In the genomic region with DNA sequence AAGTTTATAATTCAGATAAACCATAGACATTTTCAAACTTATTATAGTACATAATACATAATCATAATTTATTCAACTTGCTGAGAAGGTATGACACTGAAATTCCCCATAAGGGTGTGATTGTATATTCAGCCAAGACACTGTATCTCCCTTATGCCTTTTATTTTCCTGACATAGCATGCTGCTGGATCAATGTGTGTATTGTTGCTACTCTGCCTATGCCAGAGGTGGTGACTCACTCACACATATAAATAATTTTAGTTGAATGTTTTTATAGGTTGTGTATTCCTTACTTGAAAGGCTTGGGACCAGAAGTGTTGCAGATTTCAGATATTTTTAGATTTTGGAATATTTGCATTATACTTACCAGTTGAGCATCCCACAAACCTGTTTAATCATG, we compare ENCODE assay signal across 21 cellular contexts.
DNase-seq lines count a peak whose midpoint lies in the region; ATAC-seq, FAIRE-seq and TF ChIP-seq lines count a peak whose summit lies in the region.
"Had no signal": no experiment of that assay in that cellular context is flagged by ENCODE, and none has a peak within 500 bp of the region (broad histone marks: within the 10 kb centered on the region; RNA-seq: fewer than 3 reads in every experiment).

No MANE protein-coding gene starts in this region.

- no peak overlapping the region for H2BK12ac ChIP-seq in mesenchymal stem cell (ENCODE audit: low read length in 2 of 2)

- ATAC-seq in A549, result no peak
- no peak for ATAC-seq in HG03520 (IDR thresholded peaks at IDR 0.05; ENCODE audit: unreplicated experiment)
- ATAC-seq: GM12878 had no signal

- H3K79me1 ChIP-seq in mesenchymal stem cell (replicated peaks; ENCODE audit: low read length, poor library complexity, severe bottlenecking), result no peaks in the 10 kb centered on the region

- DNase-seq in A549 (ENCODE audit: low read depth in 1 of 2, low spot score in 1 of 2), result no peak
- peak; percentile 14 for DNase-seq in MG63
- DNase-seq in bronchial epithelial cell (ENCODE audit: low read depth), result peak; percentile 35
- DNase-seq in fibroblast of the aortic adventitia (ENCODE audit: low read depth), result peak; percentile 48
- no peak for DNase-seq in NAMALWA (ENCODE audit: low spot score)
- DNase-seq in mesenchymal stem cell, result no peak
- DNase-seq in HCEC 1CT, result no peak
- DNase-seq: 8988T; CD8-positive, alpha-beta memory T cell; DMS79 treated with DMSO at 0.1 percent for 48 hours; GDM1; GOT3; NCI-H1105 treated with DMSO at 0.1 percent for 48 hours; NCI-H187 treated with DMSO at 0.1 percent for 48 hours; NCI-H446; NCI-H748 treated with DMSO at 0.1 percent for 48 hours had no signal

- no peak overlapping the region for H3K23ac ChIP-seq in mesenchymal stem cell (ENCODE audit: low read length in 2 of 2)

- H3K4ac ChIP-seq in mesenchymal stem cell (ENCODE audit: low read depth in 1 of 2, low read length in 2 of 2), result no peak overlapping the region

- no peak for TF ChIP-seq CTCF in A549 (IDR thresholded peaks at IDR 0.05)
- no peak for TF ChIP-seq CTCF in bronchial epithelial cell (IDR thresholded peaks at IDR 0.05; ENCODE audit: insufficient read depth, low read length, severe bottlenecking)
- no peak for TF ChIP-seq CTCF in fibroblast of the aortic adventitia (IDR thresholded peaks at IDR 0.05; ENCODE audit: insufficient read depth, low read length)

- H3K27ac ChIP-seq in A549, result no peak overlapping the region
- no peak overlapping the region for H3K27ac ChIP-seq in mesenchymal stem cell (ENCODE audit: low read length, poor library complexity, severe bottlenecking)
- H3K27ac ChIP-seq: BLaER1, RWPE1 had no signal

- no peak overlapping the region for H4K91ac ChIP-seq in mesenchymal stem cell (ENCODE audit: low read length)

- H3K4me3 ChIP-seq in A549 (no peak overlapping the region), MG63 (no peak overlapping the region), bronchial epithelial cell (ENCODE audit: low read depth, low read length) (no peak overlapping the region), fibroblast of the aortic adventitia (ENCODE audit: low read depth, low read length) (no peak overlapping the region), mesenchymal stem cell (ENCODE audit: insufficient read depth in 1 of 2, low read depth in 1 of 2, low read length in 2 of 2) (no peak overlapping the region)
- H3K4me3 ChIP-seq: BLaER1, GM12878 had no signal

- H3K4me2 ChIP-seq in A549, result no peak overlapping the region
- H3K4me2 ChIP-seq in mesenchymal stem cell (ENCODE audit: low read length, poor library complexity, severe bottlenecking), result no peak overlapping the region
- H3K4me2 ChIP-seq: BLaER1 had no signal

- H3K4me1 ChIP-seq in A549 (peaks cover 25% of the 10 kb centered on the region), mesenchymal stem cell (ENCODE audit: control insufficient read depth, insufficient read depth, low read depth, low read length) (no peaks in the 10 kb centered on the region)
- H3K4me1 ChIP-seq: BLaER1 had no signal

- POLR2A ChIA-PET in A549 (lab: Yijun Ruan, JAX), result no interaction called here

- no peak overlapping the region for H3K18ac ChIP-seq in mesenchymal stem cell (ENCODE audit: low read depth in 1 of 2, low read length in 2 of 2)

- CTCF ChIA-PET in A549 (lab: Yijun Ruan, JAX), result no interaction called here

- H2BK5ac ChIP-seq in mesenchymal stem cell (ENCODE audit: low read depth, low read length, poor library complexity, severe bottlenecking), result no peak overlapping the region

- no peak overlapping the region for H2BK15ac ChIP-seq in mesenchymal stem cell (ENCODE audit: low read depth, poor library complexity, severe bottlenecking)

- no peak overlapping the region for H2AK5ac ChIP-seq in mesenchymal stem cell (ENCODE audit: low read length, severe bottlenecking)

- H3K27me3 ChIP-seq in MG63 (no peaks in the 10 kb centered on the region), bronchial epithelial cell (ENCODE audit: control insufficient read depth, insufficient read depth, low read length) (no peaks in the 10 kb centered on the region), mesenchymal stem cell (ENCODE audit: control insufficient read depth in 1 of 2, insufficient read depth in 1 of 2, low read length in 2 of 2) (no peaks in the 10 kb centered on the region)
- H3K27me3 ChIP-seq: BLaER1 had no signal

- FAIRE-seq in A549 (lab: Jason Lieb, UNC), result no peak
- no peak for FAIRE-seq in bronchial epithelial cell (lab: Jason Lieb, UNC)
- FAIRE-seq: GM18507 had no signal

- H3K36me3 ChIP-seq in MG63 (peaks cover 5% of the 10 kb centered on the region), bronchial epithelial cell (ENCODE audit: control insufficient read depth, insufficient read depth, low read length) (no peaks in the 10 kb centered on the region), mesenchymal stem cell (ENCODE audit: control insufficient read depth in 1 of 2, insufficient read depth in 2 of 2, low read depth in 1 of 2, low read length in 2 of 2) (peaks cover 0 to 3% of the 10 kb centered on the region in 2 experiments)

- H4K8ac ChIP-seq in mesenchymal stem cell (ENCODE audit: low read length), result no peak overlapping the region

- no peak overlapping the region for H2BK120ac ChIP-seq in mesenchymal stem cell (ENCODE audit: low read depth, low read length)

- no peak for TF ChIP-seq POLR2A in A549 (IDR thresholded peaks at IDR 0.05; ENCODE audit: low read length)

- H3K9ac ChIP-seq in mesenchymal stem cell (ENCODE audit: low read length), result no peak overlapping the region
- H3K9ac ChIP-seq: BLaER1 had no signal

- H3K9me3 ChIP-seq in A549 (no peaks in the 10 kb centered on the region), MG63 (no peaks in the 10 kb centered on the region), mesenchymal stem cell (ENCODE audit: control insufficient read depth, low read length) (no peaks in the 10 kb centered on the region)
- H3K9me3 ChIP-seq: BLaER1 had no signal

- no peak overlapping the region for H3K14ac ChIP-seq in mesenchymal stem cell (ENCODE audit: low read length in 2 of 2)

- no peak for TF ChIP-seq EP300 in A549 (IDR thresholded peaks at IDR 0.05)

- no peak overlapping the region for H2AFZ ChIP-seq in mesenchymal stem cell (ENCODE audit: low read depth, low read length)

- no peak for TF ChIP-seq RAD21 in A549 (conservative IDR thresholded peaks at IDR 0.05 in 1 of 2, IDR thresholded peaks at IDR 0.05 in 1 of 2)

TF ChIP-seq in A549, 52 proteins besides CTCF, POLR2A, EP300 and RAD21:
- TF ChIP-seq SMC3 (IDR thresholded peaks at IDR 0.05) (no peak), MYC (IDR thresholded peaks at IDR 0.05; ENCODE audit: borderline replicate concordance, low read length) (no peak), FOSL2 (IDR thresholded peaks at IDR 0.05) (no peak), FOSL2 (CRISPR knock-in tag; IDR thresholded peaks at IDR 0.05) (peak; percentile 23; the same call in 1 of the 2 replicates)
- TF ChIP-seq, protein P1, sequence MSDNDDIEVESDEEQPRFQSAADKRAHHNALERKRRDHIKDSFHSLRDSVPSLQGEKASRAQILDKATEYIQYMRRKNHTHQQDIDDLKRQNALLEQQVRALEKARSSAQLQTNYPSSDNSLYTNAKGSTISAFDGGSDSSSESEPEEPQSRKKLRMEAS (IDR thresholded peaks at IDR 0.05), result no peak

Comparison
In these comparisons a context has a peak if more than half of its experiments do, and no peak if none do; other contexts are left out.
1. DNase-seq: peak in MG63 (single experiment), bronchial epithelial cell (single experiment) and fibroblast of the aortic adventitia (single experiment); none in A549 (0 of 2), NAMALWA (single experiment), mesenchymal stem cell (single experiment) and HCEC 1CT (single experiment).